1 cellular context compared by ENCODE assay signal in the genomic region with DNA sequence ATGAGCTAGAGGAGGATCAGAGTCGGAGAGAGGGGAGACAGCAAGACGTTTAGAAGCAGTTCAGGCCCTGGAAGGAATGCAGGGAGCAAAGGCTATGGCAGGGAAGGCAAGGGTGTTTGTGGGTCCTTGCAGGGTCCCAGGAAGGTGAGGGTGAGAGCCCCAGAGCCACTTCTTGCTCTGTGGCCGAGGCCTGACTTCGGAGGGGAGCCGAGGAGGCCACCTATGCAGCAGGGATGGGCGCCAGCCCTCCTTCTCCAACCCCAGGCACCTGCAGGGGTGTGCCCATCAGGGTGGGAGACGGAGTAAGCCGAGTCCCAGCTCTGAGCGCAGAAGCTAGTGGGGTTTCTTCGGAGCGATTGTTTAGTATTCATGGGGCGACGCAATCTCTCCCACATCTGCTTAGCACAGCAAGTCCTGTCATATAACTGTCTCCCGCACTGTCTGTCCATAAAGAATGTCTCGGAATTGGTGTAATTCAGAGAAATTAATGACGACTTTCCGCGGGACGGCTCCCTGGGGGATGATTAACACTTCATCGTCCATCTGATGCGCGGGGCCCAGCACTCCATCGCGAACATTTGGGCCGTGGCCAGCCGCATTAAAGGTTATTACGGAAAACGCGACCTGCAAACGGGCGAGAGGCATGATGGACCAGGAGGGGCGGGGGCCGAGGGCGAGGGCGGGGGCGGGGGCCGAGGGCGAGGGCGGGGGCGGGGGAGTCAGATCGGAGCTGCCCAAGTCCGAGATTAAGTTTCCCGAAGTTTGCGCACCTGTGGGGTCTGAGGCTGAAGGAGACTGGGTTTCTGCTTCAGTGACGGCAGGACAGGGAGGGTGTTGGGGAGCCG.
TF ChIP-seq lines count a peak whose summit lies in the region.

No MANE protein-coding gene starts in this region.

TF ChIP-seq in K562, 482 proteins besides CTCF, POLR2A, EP300 and RAD21 (continued from another document):
- TF ChIP-seq, protein P1, sequence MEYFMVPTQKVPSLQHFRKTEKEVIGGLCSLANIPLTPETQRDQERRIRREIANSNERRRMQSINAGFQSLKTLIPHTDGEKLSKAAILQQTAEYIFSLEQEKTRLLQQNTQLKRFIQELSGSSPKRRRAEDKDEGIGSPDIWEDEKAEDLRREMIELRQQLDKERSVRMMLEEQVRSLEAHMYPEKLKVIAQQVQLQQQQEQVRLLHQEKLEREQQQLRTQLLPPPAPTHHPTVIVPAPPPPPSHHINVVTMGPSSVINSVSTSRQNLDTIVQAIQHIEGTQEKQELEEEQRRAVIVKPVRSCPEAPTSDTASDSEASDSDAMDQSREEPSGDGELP (CRISPR knock-in tag; IDR thresholded peaks at IDR 0.05; ENCODE audit: borderline replicate concordance): no peak
- TF ChIP-seq, protein P2, sequence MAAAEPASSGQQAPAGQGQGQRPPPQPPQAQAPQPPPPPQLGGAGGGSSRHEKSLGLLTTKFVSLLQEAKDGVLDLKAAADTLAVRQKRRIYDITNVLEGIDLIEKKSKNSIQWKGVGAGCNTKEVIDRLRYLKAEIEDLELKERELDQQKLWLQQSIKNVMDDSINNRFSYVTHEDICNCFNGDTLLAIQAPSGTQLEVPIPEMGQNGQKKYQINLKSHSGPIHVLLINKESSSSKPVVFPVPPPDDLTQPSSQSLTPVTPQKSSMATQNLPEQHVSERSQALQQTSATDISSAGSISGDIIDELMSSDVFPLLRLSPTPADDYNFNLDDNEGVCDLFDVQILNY (CRISPR knock-in tag; IDR thresholded peaks at IDR 0.05): no peak
- TF ChIP-seq, protein P3, sequence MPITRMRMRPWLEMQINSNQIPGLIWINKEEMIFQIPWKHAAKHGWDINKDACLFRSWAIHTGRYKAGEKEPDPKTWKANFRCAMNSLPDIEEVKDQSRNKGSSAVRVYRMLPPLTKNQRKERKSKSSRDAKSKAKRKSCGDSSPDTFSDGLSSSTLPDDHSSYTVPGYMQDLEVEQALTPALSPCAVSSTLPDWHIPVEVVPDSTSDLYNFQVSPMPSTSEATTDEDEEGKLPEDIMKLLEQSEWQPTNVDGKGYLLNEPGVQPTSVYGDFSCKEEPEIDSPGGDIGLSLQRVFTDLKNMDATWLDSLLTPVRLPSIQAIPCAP (CRISPR knock-in tag; IDR thresholded peaks at IDR 0.05; ENCODE audit: borderline replicate concordance): no peak
- no peak for TF ChIP-seq SREBF1 (IDR thresholded peaks at IDR 0.05; ENCODE audit: borderline replicate concordance, low read depth, low read length)
